Comparison of ENCODE assay signal across 1 cellular context in genomic region chr6:30654798-30655742, GRCh38.
TF ChIP-seq lines count a peak whose summit lies in the region.

No MANE protein-coding gene starts in this region.

TF ChIP-seq in HepG2, 621 proteins besides CTCF, POLR2A, EP300 and RAD21 (continued from another document and continues in another):
- TF ChIP-seq ZIK1 (CRISPR knock-in tag; IDR thresholded peaks at IDR 0.05; ENCODE audit: borderline replicate concordance, low read depth), result 0 out of 2 replicates have a peak, but pooled peaks have one; percentile 16
- TF ChIP-seq ZNF282 (IDR thresholded peaks at IDR 0.05; ENCODE audit: partially characterized antibody), result no peak
- no peak for TF ChIP-seq ZNF121 (CRISPR knock-in tag; IDR thresholded peaks at IDR 0.05)
- TF ChIP-seq, protein P1, sequence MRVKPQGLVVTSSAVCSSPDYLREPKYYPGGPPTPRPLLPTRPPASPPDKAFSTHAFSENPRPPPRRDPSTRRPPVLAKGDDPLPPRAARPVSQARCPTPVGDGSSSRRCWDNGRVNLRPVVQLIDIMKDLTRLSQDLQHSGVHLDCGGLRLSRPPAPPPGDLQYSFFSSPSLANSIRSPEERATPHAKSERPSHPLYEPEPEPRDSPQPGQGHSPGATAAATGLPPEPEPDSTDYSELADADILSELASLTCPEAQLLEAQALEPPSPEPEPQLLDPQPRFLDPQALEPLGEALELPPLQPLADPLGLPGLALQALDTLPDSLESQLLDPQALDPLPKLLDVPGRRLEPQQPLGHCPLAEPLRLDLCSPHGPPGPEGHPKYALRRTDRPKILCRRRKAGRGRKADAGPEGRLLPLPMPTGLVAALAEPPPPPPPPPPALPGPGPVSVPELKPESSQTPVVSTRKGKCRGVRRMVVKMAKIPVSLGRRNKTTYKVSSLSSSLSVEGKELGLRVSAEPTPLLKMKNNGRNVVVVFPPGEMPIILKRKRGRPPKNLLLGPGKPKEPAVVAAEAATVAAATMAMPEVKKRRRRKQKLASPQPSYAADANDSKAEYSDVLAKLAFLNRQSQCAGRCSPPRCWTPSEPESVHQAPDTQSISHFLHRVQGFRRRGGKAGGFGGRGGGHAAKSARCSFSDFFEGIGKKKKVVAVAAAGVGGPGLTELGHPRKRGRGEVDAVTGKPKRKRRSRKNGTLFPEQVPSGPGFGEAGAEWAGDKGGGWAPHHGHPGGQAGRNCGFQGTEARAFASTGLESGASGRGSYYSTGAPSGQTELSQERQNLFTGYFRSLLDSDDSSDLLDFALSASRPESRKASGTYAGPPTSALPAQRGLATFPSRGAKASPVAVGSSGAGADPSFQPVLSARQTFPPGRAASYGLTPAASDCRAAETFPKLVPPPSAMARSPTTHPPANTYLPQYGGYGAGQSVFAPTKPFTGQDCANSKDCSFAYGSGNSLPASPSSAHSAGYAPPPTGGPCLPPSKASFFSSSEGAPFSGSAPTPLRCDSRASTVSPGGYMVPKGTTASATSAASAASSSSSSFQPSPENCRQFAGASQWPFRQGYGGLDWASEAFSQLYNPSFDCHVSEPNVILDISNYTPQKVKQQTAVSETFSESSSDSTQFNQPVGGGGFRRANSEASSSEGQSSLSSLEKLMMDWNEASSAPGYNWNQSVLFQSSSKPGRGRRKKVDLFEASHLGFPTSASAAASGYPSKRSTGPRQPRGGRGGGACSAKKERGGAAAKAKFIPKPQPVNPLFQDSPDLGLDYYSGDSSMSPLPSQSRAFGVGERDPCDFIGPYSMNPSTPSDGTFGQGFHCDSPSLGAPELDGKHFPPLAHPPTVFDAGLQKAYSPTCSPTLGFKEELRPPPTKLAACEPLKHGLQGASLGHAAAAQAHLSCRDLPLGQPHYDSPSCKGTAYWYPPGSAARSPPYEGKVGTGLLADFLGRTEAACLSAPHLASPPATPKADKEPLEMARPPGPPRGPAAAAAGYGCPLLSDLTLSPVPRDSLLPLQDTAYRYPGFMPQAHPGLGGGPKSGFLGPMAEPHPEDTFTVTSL (CRISPR knock-in tag; IDR thresholded peaks at IDR 0.05; ENCODE audit: borderline replicate concordance), result peak; percentile 91; the same call in 1 of the 2 replicates
- TF ChIP-seq MATR3 (CRISPR knock-in tag; IDR thresholded peaks at IDR 0.05), result no peak
- TF ChIP-seq ZBTB7A (CRISPR knock-in tag; IDR thresholded peaks at IDR 0.05), result peak; percentile 38; the same call in 1 of the 2 replicates
- TF ChIP-seq ZNF24 (IDR thresholded peaks at IDR 0.05), result no peak
- TF ChIP-seq ZNF672 (CRISPR knock-in tag; IDR thresholded peaks at IDR 0.05), result no peak
- no peak for TF ChIP-seq JDP2 (CRISPR knock-in tag; IDR thresholded peaks at IDR 0.05; ENCODE audit: borderline replicate concordance)
- TF ChIP-seq JUN (CRISPR knock-in tag; IDR thresholded peaks at IDR 0.05), result peak; percentile 84
- no peak for TF ChIP-seq HMG20B (CRISPR knock-in tag; conservative IDR thresholded peaks at IDR 0.05)
- TF ChIP-seq, protein P2, sequence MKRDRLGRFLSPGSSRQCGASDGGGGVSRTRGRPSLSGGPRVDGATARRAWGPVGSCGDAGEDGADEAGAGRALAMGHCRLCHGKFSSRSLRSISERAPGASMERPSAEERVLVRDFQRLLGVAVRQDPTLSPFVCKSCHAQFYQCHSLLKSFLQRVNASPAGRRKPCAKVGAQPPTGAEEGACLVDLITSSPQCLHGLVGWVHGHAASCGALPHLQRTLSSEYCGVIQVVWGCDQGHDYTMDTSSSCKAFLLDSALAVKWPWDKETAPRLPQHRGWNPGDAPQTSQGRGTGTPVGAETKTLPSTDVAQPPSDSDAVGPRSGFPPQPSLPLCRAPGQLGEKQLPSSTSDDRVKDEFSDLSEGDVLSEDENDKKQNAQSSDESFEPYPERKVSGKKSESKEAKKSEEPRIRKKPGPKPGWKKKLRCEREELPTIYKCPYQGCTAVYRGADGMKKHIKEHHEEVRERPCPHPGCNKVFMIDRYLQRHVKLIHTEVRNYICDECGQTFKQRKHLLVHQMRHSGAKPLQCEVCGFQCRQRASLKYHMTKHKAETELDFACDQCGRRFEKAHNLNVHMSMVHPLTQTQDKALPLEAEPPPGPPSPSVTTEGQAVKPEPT (CRISPR knock-in tag; IDR thresholded peaks at IDR 0.05; ENCODE audit: low read depth), result peak; percentile 34; the same call in 1 of the 2 replicates
- no peak for TF ChIP-seq HNRNPH1 (optimal IDR thresholded peaks at IDR 0.05; ENCODE audit: low read depth, low read length)
- no peak for TF ChIP-seq ZNF496 (CRISPR knock-in tag; IDR thresholded peaks at IDR 0.05; ENCODE audit: insufficient replicate concordance)
- TF ChIP-seq HOXA9 (CRISPR knock-in tag; IDR thresholded peaks at IDR 0.05; ENCODE audit: borderline replicate concordance), result no peak
- TF ChIP-seq KLF15 (CRISPR knock-in tag; IDR thresholded peaks at IDR 0.05; ENCODE audit: borderline replicate concordance), result no peak
- peak; percentile 85; the same call in 1 of the 2 replicates for TF ChIP-seq ZSCAN9 (CRISPR knock-in tag; IDR thresholded peaks at IDR 0.05; ENCODE audit: borderline replicate concordance)
- TF ChIP-seq RBM39 (IDR thresholded peaks at IDR 0.05; ENCODE audit: low read depth, low read length, poor library complexity, severe bottlenecking), result no peak
- TF ChIP-seq ARID5B (CRISPR knock-in tag; IDR thresholded peaks at IDR 0.05), result peak; percentile 98
- no peak for TF ChIP-seq CAMTA2 (CRISPR knock-in tag; IDR thresholded peaks at IDR 0.05; ENCODE audit: borderline replicate concordance)
- no peak for TF ChIP-seq FLYWCH1 (CRISPR knock-in tag; IDR thresholded peaks at IDR 0.05)
- TF ChIP-seq ZBTB3 (CRISPR knock-in tag; IDR thresholded peaks at IDR 0.05; ENCODE audit: borderline replicate concordance, low read depth), result peak; percentile 70; the same call in 1 of the 2 replicates
- TF ChIP-seq ZNF616 (CRISPR knock-in tag; IDR thresholded peaks at IDR 0.05; ENCODE audit: low read depth), result no peak; the same call in 1 of the 2 replicates
- no peak for TF ChIP-seq RFX1 (IDR thresholded peaks at IDR 0.05)
- TF ChIP-seq, protein P3, sequence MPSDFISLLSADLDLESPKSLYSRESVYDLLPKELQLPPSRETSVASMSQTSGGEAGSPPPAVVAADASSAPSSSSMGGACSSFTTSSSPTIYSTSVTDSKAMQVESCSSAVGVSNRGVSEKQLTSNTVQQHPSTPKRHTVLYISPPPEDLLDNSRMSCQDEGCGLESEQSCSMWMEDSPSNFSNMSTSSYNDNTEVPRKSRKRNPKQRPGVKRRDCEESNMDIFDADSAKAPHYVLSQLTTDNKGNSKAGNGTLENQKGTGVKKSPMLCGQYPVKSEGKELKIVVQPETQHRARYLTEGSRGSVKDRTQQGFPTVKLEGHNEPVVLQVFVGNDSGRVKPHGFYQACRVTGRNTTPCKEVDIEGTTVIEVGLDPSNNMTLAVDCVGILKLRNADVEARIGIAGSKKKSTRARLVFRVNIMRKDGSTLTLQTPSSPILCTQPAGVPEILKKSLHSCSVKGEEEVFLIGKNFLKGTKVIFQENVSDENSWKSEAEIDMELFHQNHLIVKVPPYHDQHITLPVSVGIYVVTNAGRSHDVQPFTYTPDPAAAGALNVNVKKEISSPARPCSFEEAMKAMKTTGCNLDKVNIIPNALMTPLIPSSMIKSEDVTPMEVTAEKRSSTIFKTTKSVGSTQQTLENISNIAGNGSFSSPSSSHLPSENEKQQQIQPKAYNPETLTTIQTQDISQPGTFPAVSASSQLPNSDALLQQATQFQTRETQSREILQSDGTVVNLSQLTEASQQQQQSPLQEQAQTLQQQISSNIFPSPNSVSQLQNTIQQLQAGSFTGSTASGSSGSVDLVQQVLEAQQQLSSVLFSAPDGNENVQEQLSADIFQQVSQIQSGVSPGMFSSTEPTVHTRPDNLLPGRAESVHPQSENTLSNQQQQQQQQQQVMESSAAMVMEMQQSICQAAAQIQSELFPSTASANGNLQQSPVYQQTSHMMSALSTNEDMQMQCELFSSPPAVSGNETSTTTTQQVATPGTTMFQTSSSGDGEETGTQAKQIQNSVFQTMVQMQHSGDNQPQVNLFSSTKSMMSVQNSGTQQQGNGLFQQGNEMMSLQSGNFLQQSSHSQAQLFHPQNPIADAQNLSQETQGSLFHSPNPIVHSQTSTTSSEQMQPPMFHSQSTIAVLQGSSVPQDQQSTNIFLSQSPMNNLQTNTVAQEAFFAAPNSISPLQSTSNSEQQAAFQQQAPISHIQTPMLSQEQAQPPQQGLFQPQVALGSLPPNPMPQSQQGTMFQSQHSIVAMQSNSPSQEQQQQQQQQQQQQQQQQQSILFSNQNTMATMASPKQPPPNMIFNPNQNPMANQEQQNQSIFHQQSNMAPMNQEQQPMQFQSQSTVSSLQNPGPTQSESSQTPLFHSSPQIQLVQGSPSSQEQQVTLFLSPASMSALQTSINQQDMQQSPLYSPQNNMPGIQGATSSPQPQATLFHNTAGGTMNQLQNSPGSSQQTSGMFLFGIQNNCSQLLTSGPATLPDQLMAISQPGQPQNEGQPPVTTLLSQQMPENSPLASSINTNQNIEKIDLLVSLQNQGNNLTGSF (CRISPR knock-in tag; IDR thresholded peaks at IDR 0.05), result no peak
- TF ChIP-seq, protein P4, sequence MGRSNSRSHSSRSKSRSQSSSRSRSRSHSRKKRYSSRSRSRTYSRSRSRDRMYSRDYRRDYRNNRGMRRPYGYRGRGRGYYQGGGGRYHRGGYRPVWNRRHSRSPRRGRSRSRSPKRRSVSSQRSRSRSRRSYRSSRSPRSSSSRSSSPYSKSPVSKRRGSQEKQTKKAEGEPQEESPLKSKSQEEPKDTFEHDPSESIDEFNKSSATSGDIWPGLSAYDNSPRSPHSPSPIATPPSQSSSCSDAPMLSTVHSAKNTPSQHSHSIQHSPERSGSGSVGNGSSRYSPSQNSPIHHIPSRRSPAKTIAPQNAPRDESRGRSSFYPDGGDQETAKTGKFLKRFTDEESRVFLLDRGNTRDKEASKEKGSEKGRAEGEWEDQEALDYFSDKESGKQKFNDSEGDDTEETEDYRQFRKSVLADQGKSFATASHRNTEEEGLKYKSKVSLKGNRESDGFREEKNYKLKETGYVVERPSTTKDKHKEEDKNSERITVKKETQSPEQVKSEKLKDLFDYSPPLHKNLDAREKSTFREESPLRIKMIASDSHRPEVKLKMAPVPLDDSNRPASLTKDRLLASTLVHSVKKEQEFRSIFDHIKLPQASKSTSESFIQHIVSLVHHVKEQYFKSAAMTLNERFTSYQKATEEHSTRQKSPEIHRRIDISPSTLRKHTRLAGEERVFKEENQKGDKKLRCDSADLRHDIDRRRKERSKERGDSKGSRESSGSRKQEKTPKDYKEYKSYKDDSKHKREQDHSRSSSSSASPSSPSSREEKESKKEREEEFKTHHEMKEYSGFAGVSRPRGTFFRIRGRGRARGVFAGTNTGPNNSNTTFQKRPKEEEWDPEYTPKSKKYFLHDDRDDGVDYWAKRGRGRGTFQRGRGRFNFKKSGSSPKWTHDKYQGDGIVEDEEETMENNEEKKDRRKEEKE (IDR thresholded peaks at IDR 0.05), result no peak
- TF ChIP-seq KDM3A (CRISPR knock-in tag; IDR thresholded peaks at IDR 0.05; ENCODE audit: low read depth), result peak; percentile 81; the same call in 1 of the 2 replicates
- TF ChIP-seq ZFP41 (CRISPR knock-in tag; IDR thresholded peaks at IDR 0.05; ENCODE audit: borderline replicate concordance), result no peak
- peak; percentile 48; the same call in 1 of the 2 replicates for TF ChIP-seq ZNF329 (CRISPR knock-in tag; IDR thresholded peaks at IDR 0.05; ENCODE audit: low read depth)
- peak; percentile 67 for TF ChIP-seq KDM2A (CRISPR knock-in tag; IDR thresholded peaks at IDR 0.05; ENCODE audit: borderline replicate concordance, low read depth)
- TF ChIP-seq ZBTB46 (CRISPR knock-in tag; IDR thresholded peaks at IDR 0.05; ENCODE audit: borderline replicate concordance), result 0 out of 2 replicates have a peak, but pooled peaks have one; percentile 2
- TF ChIP-seq ZNF713 (CRISPR knock-in tag; IDR thresholded peaks at IDR 0.05), result no peak
- TF ChIP-seq ZNF337 (CRISPR knock-in tag; IDR thresholded peaks at IDR 0.05; ENCODE audit: borderline replicate concordance, low read depth), result peak; percentile 90; the same call in 1 of the 2 replicates
- TF ChIP-seq TEF (CRISPR knock-in tag; IDR thresholded peaks at IDR 0.05), result no peak
- TF ChIP-seq ZNF138 (CRISPR knock-in tag; IDR thresholded peaks at IDR 0.05; ENCODE audit: low read depth), result no peak
